2 cellular contexts compared by ENCODE assay signal in genomic region chr21:44453120-44453519, GRCh38.
TF ChIP-seq lines count a peak whose summit lies in the region.

No MANE protein-coding gene starts in this region.

TF ChIP-seq in HepG2, 621 proteins besides CTCF, POLR2A, EP300 and RAD21:
- TF ChIP-seq GPBP1L1 (CRISPR knock-in tag; IDR thresholded peaks at IDR 0.05) (no peak), ZC3H13 (CRISPR knock-in tag; IDR thresholded peaks at IDR 0.05) (no peak), ATF7 (IDR thresholded peaks at IDR 0.05) (peak; percentile 89), ATF7 (CRISPR knock-in tag; IDR thresholded peaks at IDR 0.05) (no peak), ZNF10 (CRISPR knock-in tag; IDR thresholded peaks at IDR 0.05; ENCODE audit: borderline replicate concordance, low read depth) (no peak)

TF ChIP-seq in endothelial cell of umbilical vein, 7 proteins besides CTCF, POLR2A, EP300 and RAD21:
- no peak for TF ChIP-seq JUN (IDR thresholded peaks at IDR 0.05; ENCODE audit: borderline replicate concordance, insufficient read depth, insufficient read length, low read depth)
- no peak for TF ChIP-seq POLR2AphosphoS5 (IDR thresholded peaks at IDR 0.05; ENCODE audit: insufficient read depth, low read depth, low read length)
- no peak for TF ChIP-seq EZH2 (IDR thresholded peaks at IDR 0.05; ENCODE audit: borderline replicate concordance, low read depth, low read length, severe bottlenecking)
- no peak for TF ChIP-seq MYC (IDR thresholded peaks at IDR 0.05; ENCODE audit: low read depth, low read length)
- no peak for TF ChIP-seq FOS (IDR thresholded peaks at IDR 0.05; ENCODE audit: borderline replicate concordance, insufficient read depth, low read length)
- TF ChIP-seq GATA2 (IDR thresholded peaks at IDR 0.05; ENCODE audit: insufficient read depth, insufficient read length, low read depth, low read length) = no peak
- TF ChIP-seq MAX (IDR thresholded peaks at IDR 0.05; ENCODE audit: insufficient read depth, insufficient read length) = no peak
